In the genomic region with DNA sequence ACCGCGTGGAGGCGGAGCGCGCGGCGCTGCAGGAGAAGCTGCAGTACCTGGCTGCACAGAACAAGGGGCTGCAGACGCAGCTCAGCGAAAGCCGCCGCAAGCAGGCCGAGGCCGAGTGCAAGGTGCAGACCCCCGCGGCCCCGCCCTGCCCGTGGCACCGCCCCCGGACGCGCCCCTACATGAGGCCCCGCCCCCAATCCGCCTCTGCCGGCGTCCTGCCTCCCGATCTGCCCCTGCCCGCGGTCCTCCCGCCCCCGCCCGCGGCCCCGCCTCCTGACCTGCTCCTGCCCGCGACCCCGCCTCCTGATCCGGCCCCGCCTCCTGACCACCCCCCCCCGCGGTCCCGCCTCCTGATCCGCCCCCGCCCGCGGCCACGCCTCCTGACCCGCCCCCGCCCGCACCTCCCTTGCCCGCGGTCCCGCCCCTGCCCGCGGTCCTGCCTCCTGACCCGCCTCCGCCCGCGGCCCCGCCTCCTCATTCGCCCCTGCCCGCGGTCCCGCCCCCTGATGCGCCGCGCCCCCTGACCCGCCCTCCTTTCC, we compare ENCODE assay signal across 9 cellular contexts. TPM values are rescaled to one million over a fixed set of nuclear protein-coding genes. Genes with fewer than 3 reads are reported as not detected.
DNase-seq lines count a peak whose midpoint lies in the region; ATAC-seq and TF ChIP-seq lines count a peak whose summit lies in the region.
"Had no signal": no experiment of that assay in that cellular context is flagged by ENCODE, and none has a peak within 500 bp of the region (broad histone marks: within the 10 kb centered on the region; RNA-seq: fewer than 3 reads in every experiment).

No MANE protein-coding gene starts in this region.

- WGBS in prostate gland, result 14% methylated on average over 19 of the region's 67 CpGs

- H3K36me3 ChIP-seq in prostate gland, result no peaks in the 10 kb centered on the region

- no peak overlapping the region for H3K27ac ChIP-seq in prostate gland

- H3K4me3 Mint-ChIP-seq in activated T-cell treated with anti-CD3 and anti-CD28 coated beads, Interleukin-2, amount 50 U/mL, for 72 hours, result peak overlapping the region; percentile 49 to 78

- H3K9me3 Mint-ChIP-seq in activated T-cell treated with anti-CD3 and anti-CD28 coated beads, Interleukin-2, amount 50 U/mL, for 72 hours, result no peaks in the 10 kb centered on the region

- H3K27me3 ChIP-seq in prostate gland (replicated peaks; ENCODE audit: insufficient read depth), result no peaks in the 10 kb centered on the region

- TF ChIP-seq POLR2A in prostate gland (IDR thresholded peaks at IDR 0.05), result no peak

- H3K36me3 Mint-ChIP-seq in activated T-cell treated with anti-CD3 and anti-CD28 coated beads, Interleukin-2, amount 50 U/mL, for 72 hours (ENCODE audit: insufficient read depth in 2 of 2), result no peaks in the 10 kb centered on the region

- no peak overlapping the region for H3K27ac Mint-ChIP-seq in activated T-cell treated with anti-CD3 and anti-CD28 coated beads, Interleukin-2, amount 50 U/mL, for 72 hours

- H3K4me1 ChIP-seq in prostate gland (replicated peaks), result no peaks in the 10 kb centered on the region

- intact Hi-C loops in prostate gland (cut with DNase I), result no loop called here

- no peaks in the 10 kb centered on the region for H3K9me3 ChIP-seq in prostate gland

- H3K4me3 ChIP-seq in fibroblast of pulmonary artery (replicated peaks; ENCODE audit: low read depth, low read length) (no peak overlapping the region), prostate gland (peak overlapping the region in 1 of 2 donors; percentile 3)

- peak; percentile 68 to 76 for ATAC-seq in activated T-cell treated with anti-CD3 and anti-CD28 coated beads, Interleukin-2, amount 50 U/mL, for 72 hours (replicated peaks in 1 of 2)
- ATAC-seq in HG03565 (IDR thresholded peaks at IDR 0.05; ENCODE audit: unreplicated experiment), result no peak

- H3K4me1 Mint-ChIP-seq in activated T-cell treated with anti-CD3 and anti-CD28 coated beads, Interleukin-2, amount 50 U/mL, for 72 hours (ENCODE audit: low read depth), result peaks cover 11% of the 10 kb centered on the region

- H3K27me3 Mint-ChIP-seq in activated T-cell treated with anti-CD3 and anti-CD28 coated beads, Interleukin-2, amount 50 U/mL, for 72 hours (ENCODE audit: low read depth), result peaks cover 24% of the 10 kb centered on the region

- TF ChIP-seq CTCF in fibroblast of pulmonary artery (IDR thresholded peaks at IDR 0.05; ENCODE audit: low read length, missing control alignments) (no peak), prostate gland (IDR thresholded peaks at IDR 0.05) (no peak)

- DNase-seq in AG20443 (ENCODE audit: low spot score) (peak; percentile 82), NCI-H1048 (lab: John Stamatoyannopoulos, UW) (peak; percentile 60), fibroblast of pulmonary artery (ENCODE audit: low read depth) (peak; percentile 46), prostate gland (ENCODE audit: low spot score) (peak; percentile 70), AML-193 (lab: John Stamatoyannopoulos, UW) (no peak), HuH-7 (ENCODE audit: low spot score) (no peak)
- peak; percentile 84 to 86 for DNase-seq in activated T-cell treated with anti-CD3 and anti-CD28 coated beads, Interleukin-2, amount 50 U/mL, for 72 hours

RNA-seq across cellular contexts. Expression of gene PRR36, which starts 11.7 kb away (rescaled TPM):
- total RNA-seq in activated T-cell treated with anti-CD3 and anti-CD28 coated beads, Interleukin-2, amount 50 U/mL, for 72 hours, result under 1 TPM; 0.63 to 0.96 TPM
- 1 to 10 TPM; 2.2 to 4.2 TPM for total RNA-seq in prostate gland

RNA-seq across cellular contexts. Expression of gene LRRC8E, which starts 25.8 kb away (rescaled TPM):
- not detected for total RNA-seq in activated T-cell treated with anti-CD3 and anti-CD28 coated beads, Interleukin-2, amount 50 U/mL, for 72 hours
- total RNA-seq in prostate gland, result 10 to 100 TPM in 1 of 2 donors, 1 to 10 TPM in 1; 4.8 to 11.7 TPM
- total RNA-seq: activated CD8-positive, alpha-beta memory T cell treated with anti-CD3 and anti-CD28 coated beads for 36 hours had no signal

RNA-seq across cellular contexts. Expression of gene EVI5L, which starts 32.5 kb away (rescaled TPM):
- total RNA-seq in activated T-cell treated with anti-CD3 and anti-CD28 coated beads, Interleukin-2, amount 50 U/mL, for 72 hours, result 10 to 100 TPM in 1 of 2 donors, 1 to 10 TPM in 1; 7.8 to 10.4 TPM
- 10 to 100 TPM; 24.0 to 25.7 TPM for total RNA-seq in prostate gland

RNA-seq across cellular contexts. Expression of gene MAP2K7, which starts 41.2 kb away (rescaled TPM):
- total RNA-seq in activated T-cell treated with anti-CD3 and anti-CD28 coated beads, Interleukin-2, amount 50 U/mL, for 72 hours, result 10 to 100 TPM; 40.2 to 40.3 TPM
- 10 to 100 TPM; 21.6 to 45.2 TPM for total RNA-seq in prostate gland

RNA-seq across cellular contexts. Expression of gene TGFBR3L, which starts 52.1 kb away (rescaled TPM):
- 1 to 10 TPM; 7.4 to 9.7 TPM for total RNA-seq in activated T-cell treated with anti-CD3 and anti-CD28 coated beads, Interleukin-2, amount 50 U/mL, for 72 hours
- 1 to 10 TPM in 1 of 2 donors, not detected in 1; 3.2 TPM for total RNA-seq in prostate gland

Comparison
In these comparisons a context has a peak if more than half of its experiments do, and no peak if none do; other contexts are left out.
1. DNase-seq: peak in AG20443 (single experiment), NCI-H1048 (single experiment), activated T-cell treated with anti-CD3 and anti-CD28 coated beads, Interleukin-2, amount 50 U/mL, for 72 hours (2 of 2), fibroblast of pulmonary artery (single experiment) and prostate gland (single experiment); none in AML-193 (0 of 2) and HuH-7 (single experiment).
2. RNA of gene LRRC8E, which starts 25.8 kb away (total RNA-seq): 4.8 to 11.7 TPM in prostate gland; not detected in activated T-cell treated with anti-CD3 and anti-CD28 coated beads, Interleukin-2, amount 50 U/mL, for 72 hours; every median in the first group is over 4 times any median in the second.